1 cellular context compared by ENCODE assay signal in the genomic region with DNA sequence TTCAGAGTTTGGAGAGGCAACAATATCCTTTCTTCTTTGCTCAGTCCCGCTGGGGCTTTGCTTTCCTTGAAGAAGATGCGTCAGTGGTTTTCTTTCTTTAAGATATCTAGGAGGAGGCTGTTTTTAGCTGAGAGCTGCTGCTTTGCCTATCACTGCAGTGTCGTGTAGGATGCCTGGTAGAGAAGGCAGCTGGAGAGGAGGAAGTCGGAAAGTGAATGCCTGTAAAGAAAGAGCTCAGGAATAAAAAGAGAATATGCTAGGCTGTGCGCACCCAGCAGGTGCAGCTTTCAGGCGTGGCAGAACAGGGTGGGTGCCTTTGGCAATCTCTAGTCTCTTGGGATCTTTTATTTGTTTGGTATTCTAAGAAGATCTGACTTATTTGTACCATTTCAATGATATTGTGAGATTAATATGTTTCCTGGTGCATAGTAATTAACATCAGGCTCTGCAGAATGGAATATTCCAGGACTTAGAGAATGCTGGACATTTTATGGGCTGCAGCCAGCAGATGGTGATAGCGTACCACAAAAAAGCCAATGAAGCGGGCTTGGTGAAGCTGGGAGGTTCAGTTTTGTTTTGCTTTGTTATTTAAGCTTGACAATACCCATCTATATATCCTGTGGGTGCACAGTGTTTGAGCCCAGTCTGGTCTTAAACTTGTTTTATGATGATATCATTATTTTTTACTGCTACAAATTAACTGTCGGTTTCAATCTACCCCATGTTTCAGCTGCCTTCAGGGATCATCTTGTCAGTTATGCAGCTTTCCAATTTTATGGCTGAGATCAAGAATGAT.
TF ChIP-seq lines count a peak whose summit lies in the region.

No MANE protein-coding gene starts in this region.

TF ChIP-seq in H1, 55 proteins besides CTCF, POLR2A, EP300 and RAD21:
- no peak for TF ChIP-seq JUND (IDR thresholded peaks at IDR 0.05; ENCODE audit: low read length)
- no peak for TF ChIP-seq HDAC2 (IDR thresholded peaks at IDR 0.05; ENCODE audit: borderline replicate concordance in 1 of 2, low read depth in 2 of 2, low read length in 2 of 2)
- TF ChIP-seq TEAD4 (IDR thresholded peaks at IDR 0.05; ENCODE audit: low read depth, low read length): no peak
- no peak for TF ChIP-seq GTF2F1 (IDR thresholded peaks at IDR 0.05; ENCODE audit: borderline replicate concordance, low read depth, low read length)
- TF ChIP-seq TCF12 (IDR thresholded peaks at IDR 0.05; ENCODE audit: low read depth, low read length): no peak
- TF ChIP-seq SUZ12 (IDR thresholded peaks at IDR 0.05; ENCODE audit: low read length): no peak
- TF ChIP-seq USF2 (IDR thresholded peaks at IDR 0.05; ENCODE audit: low read length): no peak
- TF ChIP-seq ATF3 (IDR thresholded peaks at IDR 0.05; ENCODE audit: insufficient read depth, low read depth, low read length): no peak
- TF ChIP-seq CHD1 (IDR thresholded peaks at IDR 0.05; ENCODE audit: low read depth, low read length): no peak
- no peak for TF ChIP-seq RXRA (IDR thresholded peaks at IDR 0.05; ENCODE audit: insufficient read depth, low read depth, low read length)
- TF ChIP-seq SP4 (IDR thresholded peaks at IDR 0.05; ENCODE audit: low read length): no peak
- no peak for TF ChIP-seq BCL11A (IDR thresholded peaks at IDR 0.05; ENCODE audit: low read depth in 2 of 2, low read length in 2 of 2)
- TF ChIP-seq KDM4A (IDR thresholded peaks at IDR 0.05; ENCODE audit: low read depth, low read length, severe bottlenecking): no peak
TF ChIP-seq in H1: peak in this region for 0.
